ENCODE assay signal across 14 cellular contexts in the genomic region with DNA sequence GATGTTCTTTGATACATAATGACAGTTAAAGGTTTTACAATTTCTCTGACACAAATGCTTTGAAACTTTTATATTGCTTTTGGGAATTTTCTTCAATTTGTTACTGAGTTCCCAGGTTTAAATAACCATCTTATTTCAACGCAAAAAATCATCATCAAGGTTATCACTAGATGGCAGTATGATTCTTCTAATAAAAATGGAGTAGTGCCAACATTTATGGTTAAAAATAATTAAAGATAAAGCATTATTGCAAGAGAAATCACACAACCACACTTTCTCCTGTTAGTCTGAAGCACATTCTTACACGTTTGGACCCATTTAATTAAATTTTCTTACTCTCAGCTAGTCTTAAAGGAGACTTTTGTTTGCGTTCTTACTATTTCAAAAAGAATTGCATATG.
A peak's percentile ranks its signal among the peaks of the same experiment; 100 is the strongest.
DNase-seq lines count a peak whose midpoint lies in the region; ATAC-seq and TF ChIP-seq lines count a peak whose summit lies in the region.
"Had no signal": no experiment of that assay in that cellular context is flagged by ENCODE, and none has a peak within 500 bp of the region (broad histone marks: within the 10 kb centered on the region; RNA-seq: fewer than 3 reads in every experiment).

No MANE protein-coding gene starts in this region.

- H2BK15ac ChIP-seq in neuronal stem cell (ENCODE audit: low read length): no peak overlapping the region

- H4K91ac ChIP-seq in neuronal stem cell (ENCODE audit: low read depth, low read length, poor library complexity): no peak overlapping the region

- H3K9me3 ChIP-seq in body of pancreas: no peaks in the 10 kb centered on the region
- H3K9me3 ChIP-seq in neuronal stem cell (replicated peaks in 1 of 2; ENCODE audit: control insufficient read depth in 2 of 2, insufficient read depth in 1 of 2, low read depth in 1 of 2, low read length in 2 of 2): no peaks in the 10 kb centered on the region
- no peaks in the 10 kb centered on the region for H3K9me3 ChIP-seq in mucosa of descending colon

- no peak overlapping the region for H3K4me2 ChIP-seq in neuronal stem cell (ENCODE audit: insufficient read depth, low read length, poor library complexity, severe bottlenecking)

- no peak overlapping the region for H2AFZ ChIP-seq in neuronal stem cell (ENCODE audit: low read length)

- no peak for ATAC-seq in body of pancreas
- no peak for ATAC-seq in mucosa of descending colon
- ATAC-seq: activated CD8-positive, alpha-beta T cell treated with anti-CD3 and anti-CD28 coated beads for 36 hours; stimulated activated naive CD8-positive, alpha-beta T cell treated with anti-CD3 and anti-CD28 coated beads, Interleukin-15, Interleukin-2, amounts not matched to agents 100 U/mL and 50 U/mL, for 24 hours had no signal

- H2BK120ac ChIP-seq in neuronal stem cell (ENCODE audit: low read depth, low read length): no peak overlapping the region

- no peak overlapping the region for H2BK12ac ChIP-seq in neuronal stem cell (ENCODE audit: low read length)

- H3K14ac ChIP-seq in neuronal stem cell (ENCODE audit: low read length): no peak overlapping the region

- H4K8ac ChIP-seq in neuronal stem cell (ENCODE audit: low read depth, low read length): no peak overlapping the region

- H3K9ac ChIP-seq in neuronal stem cell (ENCODE audit: low read depth, low read length, poor library complexity): no peak overlapping the region

- no peak for TF ChIP-seq POLR2A in body of pancreas (IDR thresholded peaks at IDR 0.05)

- 16 to 20% methylated on average over 3 of the region's 3 CpGs for WGBS in body of pancreas, 2 donors
- WGBS in neuronal stem cell (ENCODE audit: extremely low coverage in 2 of 2, insufficient read length in 2 of 2, insufficient replicate concordance in 1 of 2), 2 donors: no CpG with 5 or more reads among the region's 3 CpGs

- no peak overlapping the region for H3K18ac ChIP-seq in neuronal stem cell (ENCODE audit: low read length)

- H3K4me3 ChIP-seq in body of pancreas (no peak overlapping the region), neuronal stem cell (ENCODE audit: low read length in 2 of 2) (no peak overlapping the region), mucosa of descending colon (no peak overlapping the region)

- no peaks in the 10 kb centered on the region for H3K79me1 ChIP-seq in neuronal stem cell (ENCODE audit: low read depth, low read length)

- H3K36me3 ChIP-seq in body of pancreas (replicated peaks in 1 of 2; ENCODE audit: insufficient read depth in 1 of 2, low read depth in 2 of 2) (no peaks in the 10 kb centered on the region), neuronal stem cell (replicated peaks in 1 of 2; ENCODE audit: control insufficient read depth in 2 of 2, insufficient read depth in 2 of 2, low read length in 2 of 2) (no peaks in the 10 kb centered on the region), mucosa of descending colon (ENCODE audit: low read depth) (no peaks in the 10 kb centered on the region)

- H3K23ac ChIP-seq in neuronal stem cell (ENCODE audit: low read depth, low read length, poor library complexity): no peak overlapping the region

- intact Hi-C loops in body of pancreas (cut with DNase I): no loop called here
- intact Hi-C loops in mucosa of descending colon (cut with DNase I, micrococcal nuclease): no loop called here

- TF ChIP-seq CTCF in body of pancreas (IDR thresholded peaks at IDR 0.05) (peak in 4 of 7 experiments; percentile 17 to 36 (median 26)), mucosa of descending colon (IDR thresholded peaks at IDR 0.05) (no peak)

- H2BK5ac ChIP-seq in neuronal stem cell (ENCODE audit: low read length): no peak overlapping the region

- peak; percentile 0 for DNase-seq in NCI-H1436 (lab: John Stamatoyannopoulos, UW)
- DNase-seq in NCI-H1436 treated with DMSO at 0.1 percent for 48 hours (lab: John Stamatoyannopoulos, UW): no peak
- DNase-seq in LoVo (ENCODE audit: low spot score): peak; percentile 0
- no peak for DNase-seq in body of pancreas
- peak; percentile 0 for DNase-seq in neuronal stem cell (ENCODE audit: low spot score)
- DNase-seq in mucosa of descending colon: no peak
- no peak for DNase-seq in SIG-M5 treated with dmso at 0.1 percent for 504 hours (lab: John Stamatoyannopoulos, UW; ENCODE audit: unreplicated experiment)
- DNase-seq in activated CD4-positive, alpha-beta T cell treated with anti-CD3 and anti-CD28 coated beads, Interleukin-2, amount 50 U/mL, for 48 hours: no peak
- DNase-seq: activated CD8-positive, alpha-beta T cell treated with anti-CD3 and anti-CD28 coated beads for 36 hours; activated naive CD4-positive, alpha-beta T cell treated with Interleukin-2 at 50 U/mL for 16 hours; NCI-H2227 treated with DMSO at 0.1 percent for 48 hours; posterior cingulate gyrus; stimulated activated naive CD8-positive, alpha-beta T cell treated with anti-CD3 and anti-CD28 coated beads, Interleukin-15, Interleukin-2, amounts not matched to agents 100 U/mL and 50 U/mL, for 24 hours; T-helper 1 cell had no signal

- H3K4ac ChIP-seq in neuronal stem cell (ENCODE audit: low read length): no peak overlapping the region

- H3K27me3 ChIP-seq in body of pancreas (no peaks in the 10 kb centered on the region), neuronal stem cell (ENCODE audit: control insufficient read depth in 3 of 3, insufficient read depth in 3 of 3, low read depth in 1 of 3, low read length in 3 of 3) (no peaks in the 10 kb centered on the region)

- H3K4me1 ChIP-seq in body of pancreas (no peaks in the 10 kb centered on the region), neuronal stem cell (ENCODE audit: control insufficient read depth in 2 of 2, insufficient read depth in 1 of 2, low read depth in 1 of 2, low read length in 2 of 2) (no peaks in the 10 kb centered on the region), mucosa of descending colon (ENCODE audit: low read depth) (no peaks in the 10 kb centered on the region)

- no peak overlapping the region for H3K27ac ChIP-seq in body of pancreas
- no peak overlapping the region for H3K27ac ChIP-seq in neuronal stem cell (replicated peaks; ENCODE audit: low read length)

- H2AK5ac ChIP-seq in neuronal stem cell (ENCODE audit: low read depth, low read length): no peak overlapping the region

Comparison
In these comparisons a context has a peak if more than half of its experiments do, and no peak if none do; other contexts are left out.
1. DNase-seq: peak in NCI-H1436 (single experiment), LoVo (single experiment) and neuronal stem cell (single experiment); none in NCI-H1436 treated with DMSO at 0.1 percent for 48 hours (single experiment), body of pancreas (0 of 4), mucosa of descending colon (0 of 3), SIG-M5 treated with dmso at 0.1 percent for 504 hours (single experiment) and activated CD4-positive, alpha-beta T cell treated with anti-CD3 and anti-CD28 coated beads, Interleukin-2, amount 50 U/mL, for 48 hours (0 of 2).